Comparison of ENCODE assay signal across 2 cellular contexts in the genomic region with DNA sequence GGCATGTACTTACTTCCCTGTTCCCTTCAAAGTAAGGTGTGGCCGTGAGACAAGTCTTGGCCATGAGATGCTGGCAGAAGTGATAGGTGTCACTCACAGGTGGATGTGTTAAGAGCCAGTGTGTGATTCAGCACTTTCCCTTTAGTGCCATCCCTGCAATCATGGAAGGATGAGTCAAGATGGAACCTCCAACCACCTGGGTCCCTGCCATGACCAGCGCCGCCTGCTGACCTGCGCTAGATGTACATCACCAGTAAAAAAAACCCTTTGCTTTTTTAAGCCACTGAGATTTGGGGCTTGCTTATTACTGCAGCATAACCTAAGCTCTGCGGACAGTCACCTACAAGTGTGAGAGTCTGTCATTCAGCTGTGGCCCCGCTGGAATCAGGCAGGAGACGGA.
TF ChIP-seq lines count a peak whose summit lies in the region.

No MANE protein-coding gene starts in this region.

TF ChIP-seq in HCT116, 20 proteins besides CTCF, POLR2A, EP300 and RAD21 (continued from another document):
- TF ChIP-seq, protein P1, sequence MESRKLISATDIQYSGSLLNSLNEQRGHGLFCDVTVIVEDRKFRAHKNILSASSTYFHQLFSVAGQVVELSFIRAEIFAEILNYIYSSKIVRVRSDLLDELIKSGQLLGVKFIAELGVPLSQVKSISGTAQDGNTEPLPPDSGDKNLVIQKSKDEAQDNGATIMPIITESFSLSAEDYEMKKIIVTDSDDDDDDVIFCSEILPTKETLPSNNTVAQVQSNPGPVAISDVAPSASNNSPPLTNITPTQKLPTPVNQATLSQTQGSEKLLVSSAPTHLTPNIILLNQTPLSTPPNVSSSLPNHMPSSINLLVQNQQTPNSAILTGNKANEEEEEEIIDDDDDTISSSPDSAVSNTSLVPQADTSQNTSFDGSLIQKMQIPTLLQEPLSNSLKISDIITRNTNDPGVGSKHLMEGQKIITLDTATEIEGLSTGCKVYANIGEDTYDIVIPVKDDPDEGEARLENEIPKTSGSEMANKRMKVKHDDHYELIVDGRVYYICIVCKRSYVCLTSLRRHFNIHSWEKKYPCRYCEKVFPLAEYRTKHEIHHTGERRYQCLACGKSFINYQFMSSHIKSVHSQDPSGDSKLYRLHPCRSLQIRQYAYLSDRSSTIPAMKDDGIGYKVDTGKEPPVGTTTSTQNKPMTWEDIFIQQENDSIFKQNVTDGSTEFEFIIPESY (IDR thresholded peaks at IDR 0.05; ENCODE audit: extremely low read depth, insufficient replicate concordance, low read length): no peak
- no peak for TF ChIP-seq ZFX (IDR thresholded peaks at IDR 0.05)

TF ChIP-seq in K562, 482 proteins besides CTCF, POLR2A, EP300 and RAD21 (continued from another document and continues in another):
- TF ChIP-seq, protein P2, sequence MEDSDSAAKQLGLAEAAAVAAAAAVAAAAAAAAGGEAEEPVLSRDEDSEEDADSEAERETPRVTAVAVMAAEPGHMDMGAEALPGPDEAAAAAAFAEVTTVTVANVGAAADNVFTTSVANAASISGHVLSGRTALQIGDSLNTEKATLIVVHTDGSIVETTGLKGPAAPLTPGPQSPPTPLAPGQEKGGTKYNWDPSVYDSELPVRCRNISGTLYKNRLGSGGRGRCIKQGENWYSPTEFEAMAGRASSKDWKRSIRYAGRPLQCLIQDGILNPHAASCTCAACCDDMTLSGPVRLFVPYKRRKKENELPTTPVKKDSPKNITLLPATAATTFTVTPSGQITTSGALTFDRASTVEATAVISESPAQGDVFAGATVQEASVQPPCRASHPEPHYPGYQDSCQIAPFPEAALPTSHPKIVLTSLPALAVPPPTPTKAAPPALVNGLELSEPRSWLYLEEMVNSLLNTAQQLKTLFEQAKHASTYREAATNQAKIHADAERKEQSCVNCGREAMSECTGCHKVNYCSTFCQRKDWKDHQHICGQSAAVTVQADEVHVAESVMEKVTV (CRISPR knock-in tag; IDR thresholded peaks at IDR 0.05): peak; percentile 32; the same call in 1 of the 2 replicates
- TF ChIP-seq ZNF77 (CRISPR knock-in tag; IDR thresholded peaks at IDR 0.05) (no peak), CBX5 (IDR thresholded peaks at IDR 0.05; ENCODE audit: borderline replicate concordance, low read depth) (0 out of 2 replicates have a peak, but pooled peaks have one; percentile 62), NR1H2 (CRISPR knock-in tag; IDR thresholded peaks at IDR 0.05) (no peak), C11orf30 (IDR thresholded peaks at IDR 0.05; ENCODE audit: low read depth) (peak; percentile 79), SMARCA4 (IDR thresholded peaks at IDR 0.05) (0 out of 2 replicates have a peak, but pooled peaks have one; percentile 11), TBP (optimal IDR thresholded peaks at IDR 0.05; ENCODE audit: low read depth, low read length) (no peak), ZBTB1 (CRISPR knock-in tag; IDR thresholded peaks at IDR 0.05; ENCODE audit: borderline replicate concordance, low read depth) (no peak), NFIC (IDR thresholded peaks at IDR 0.05) (peak; percentile 76), FOXK2 (conservative IDR thresholded peaks at IDR 0.05 in 1 of 2, IDR thresholded peaks at IDR 0.05 in 1 of 2; ENCODE audit: low read depth in 2 of 2) (no peak), JUND (IDR thresholded peaks at IDR 0.05; ENCODE audit: borderline replicate concordance, low read depth, low read length) (peak; percentile 61; the same call in 1 of the 2 replicates), JUND (tag; IDR thresholded peaks at IDR 0.05; ENCODE audit: borderline replicate concordance, low read depth, low read length) (peak; percentile 70; the same call in 2 of the 3 replicates), NFYB (IDR thresholded peaks at IDR 0.05; ENCODE audit: extremely low read depth, insufficient read length) (no peak), TCF7 (IDR thresholded peaks at IDR 0.05; ENCODE audit: borderline replicate concordance) (no peak), SP2 (IDR thresholded peaks at IDR 0.05; ENCODE audit: extremely low read depth, low read depth, low read length, poor library complexity, severe bottlenecking) (no peak), WHSC1 (IDR thresholded peaks at IDR 0.05; ENCODE audit: low read length) (no peak), BRD9 (IDR thresholded peaks at IDR 0.05; ENCODE audit: low read depth, partially characterized antibody) (no peak), EHMT2 (IDR thresholded peaks at IDR 0.05) (peak; percentile 82), CXXC5 (CRISPR knock-in tag; IDR thresholded peaks at IDR 0.05) (no peak), ZNF316 (IDR thresholded peaks at IDR 0.05) (peak; percentile 75), IRF2 (CRISPR knock-in tag; IDR thresholded peaks at IDR 0.05) (no peak), SNIP1 (IDR thresholded peaks at IDR 0.05; ENCODE audit: low read depth) (no peak), ZNF408 (CRISPR knock-in tag; IDR thresholded peaks at IDR 0.05; ENCODE audit: low read depth) (no peak), CBFA2T2 (conservative IDR thresholded peaks at IDR 0.05) (peak; percentile 22; the same call in 1 of the 2 replicates), CHCHD3 (CRISPR knock-in tag; IDR thresholded peaks at IDR 0.05) (no peak), NFATC3 (IDR thresholded peaks at IDR 0.05) (no peak), FOSL1 (tag; conservative IDR thresholded peaks at IDR 0.05) (peak; percentile 60; the same call in 1 of the 2 replicates), ZNF41 (CRISPR knock-in tag; conservative IDR thresholded peaks at IDR 0.05) (no peak), KDM5B (IDR thresholded peaks at IDR 0.05; ENCODE audit: insufficient replicate concordance, low read depth, low read length) (no peak), MED1 (CRISPR knock-in tag; IDR thresholded peaks at IDR 0.05; ENCODE audit: borderline replicate concordance) (no peak), BRF1 (IDR thresholded peaks at IDR 0.05; ENCODE audit: borderline replicate concordance, extremely low read depth, insufficient read length) (no peak), THRAP3 (IDR thresholded peaks at IDR 0.05; ENCODE audit: borderline replicate concordance) (no peak), NRF1 (conservative IDR thresholded peaks at IDR 0.05 in 1 of 2, IDR thresholded peaks at IDR 0.05 in 1 of 2) (0 out of 4 replicates have a peak, but pooled peaks of 1 of the 2 experiments have one; percentile 19), TOE1 (IDR thresholded peaks at IDR 0.05; ENCODE audit: borderline replicate concordance) (peak; percentile 14; the same call in 1 of the 2 replicates), TOE1 (CRISPR knock-in tag; IDR thresholded peaks at IDR 0.05; ENCODE audit: borderline replicate concordance, low read depth) (no peak), TARDBP (IDR thresholded peaks at IDR 0.05) (no peak), ZEB2 (IDR thresholded peaks at IDR 0.05) (peak; percentile 68; the same call in 1 of the 2 replicates), SIN3A (IDR thresholded peaks at IDR 0.05; ENCODE audit: borderline replicate concordance in 2 of 2, control insufficient read depth in 1 of 2, low read depth in 2 of 2, low read length in 2 of 2) (no peak), HNRNPUL1 (IDR thresholded peaks at IDR 0.05; ENCODE audit: low read length) (no peak), PCBP2 (IDR thresholded peaks at IDR 0.05; ENCODE audit: low read depth, low read length, poor library complexity, severe bottlenecking) (no peak), HDAC2 (IDR thresholded peaks at IDR 0.05) (no peak), RBM14 (IDR thresholded peaks at IDR 0.05; ENCODE audit: borderline replicate concordance, insufficient read depth, low read depth, low read length) (no peak), ZNF12 (CRISPR knock-in tag; IDR thresholded peaks at IDR 0.05) (peak; percentile 95), MECOM (CRISPR knock-in tag; IDR thresholded peaks at IDR 0.05) (peak; percentile 44; the same call in 1 of the 2 replicates), MEF2A (IDR thresholded peaks at IDR 0.05; ENCODE audit: control insufficient read depth, low read depth, low read length) (no peak), MTA3 (IDR thresholded peaks at IDR 0.05; ENCODE audit: borderline replicate concordance) (0 out of 2 replicates have a peak, but pooled peaks have one; percentile 29)
- TF ChIP-seq, protein P3, sequence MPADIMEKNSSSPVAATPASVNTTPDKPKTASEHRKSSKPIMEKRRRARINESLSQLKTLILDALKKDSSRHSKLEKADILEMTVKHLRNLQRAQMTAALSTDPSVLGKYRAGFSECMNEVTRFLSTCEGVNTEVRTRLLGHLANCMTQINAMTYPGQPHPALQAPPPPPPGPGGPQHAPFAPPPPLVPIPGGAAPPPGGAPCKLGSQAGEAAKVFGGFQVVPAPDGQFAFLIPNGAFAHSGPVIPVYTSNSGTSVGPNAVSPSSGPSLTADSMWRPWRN (IDR thresholded peaks at IDR 0.05; ENCODE audit: low read depth): no peak
- TF ChIP-seq, protein P1 (CRISPR knock-in tag; IDR thresholded peaks at IDR 0.05): peak; percentile 95
- TF ChIP-seq, protein P4, sequence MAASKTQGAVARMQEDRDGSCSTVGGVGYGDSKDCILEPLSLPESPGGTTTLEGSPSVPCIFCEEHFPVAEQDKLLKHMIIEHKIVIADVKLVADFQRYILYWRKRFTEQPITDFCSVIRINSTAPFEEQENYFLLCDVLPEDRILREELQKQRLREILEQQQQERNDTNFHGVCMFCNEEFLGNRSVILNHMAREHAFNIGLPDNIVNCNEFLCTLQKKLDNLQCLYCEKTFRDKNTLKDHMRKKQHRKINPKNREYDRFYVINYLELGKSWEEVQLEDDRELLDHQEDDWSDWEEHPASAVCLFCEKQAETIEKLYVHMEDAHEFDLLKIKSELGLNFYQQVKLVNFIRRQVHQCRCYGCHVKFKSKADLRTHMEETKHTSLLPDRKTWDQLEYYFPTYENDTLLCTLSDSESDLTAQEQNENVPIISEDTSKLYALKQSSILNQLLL (CRISPR knock-in tag; IDR thresholded peaks at IDR 0.05; ENCODE audit: borderline replicate concordance): no peak
- TF ChIP-seq, protein P5, sequence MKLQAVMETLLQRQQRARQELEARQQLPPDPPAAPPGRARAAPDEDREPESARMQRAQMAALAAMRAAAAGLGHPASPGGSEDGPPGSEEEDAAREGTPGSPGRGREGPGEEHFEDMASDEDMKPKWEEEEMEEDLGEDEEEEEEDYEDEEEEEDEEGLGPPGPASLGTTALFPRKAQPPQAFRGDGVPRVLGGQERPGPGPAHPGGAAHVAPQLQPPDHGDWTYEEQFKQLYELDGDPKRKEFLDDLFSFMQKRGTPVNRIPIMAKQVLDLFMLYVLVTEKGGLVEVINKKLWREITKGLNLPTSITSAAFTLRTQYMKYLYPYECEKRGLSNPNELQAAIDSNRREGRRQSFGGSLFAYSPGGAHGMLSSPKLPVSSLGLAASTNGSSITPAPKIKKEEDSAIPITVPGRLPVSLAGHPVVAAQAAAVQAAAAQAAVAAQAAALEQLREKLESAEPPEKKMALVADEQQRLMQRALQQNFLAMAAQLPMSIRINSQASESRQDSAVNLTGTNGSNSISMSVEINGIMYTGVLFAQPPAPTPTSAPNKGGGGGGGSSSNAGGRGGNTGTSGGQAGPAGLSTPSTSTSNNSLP (IDR thresholded peaks at IDR 0.05; ENCODE audit: borderline replicate concordance, low read depth, low read length): no peak
- TF ChIP-seq, protein P6, sequence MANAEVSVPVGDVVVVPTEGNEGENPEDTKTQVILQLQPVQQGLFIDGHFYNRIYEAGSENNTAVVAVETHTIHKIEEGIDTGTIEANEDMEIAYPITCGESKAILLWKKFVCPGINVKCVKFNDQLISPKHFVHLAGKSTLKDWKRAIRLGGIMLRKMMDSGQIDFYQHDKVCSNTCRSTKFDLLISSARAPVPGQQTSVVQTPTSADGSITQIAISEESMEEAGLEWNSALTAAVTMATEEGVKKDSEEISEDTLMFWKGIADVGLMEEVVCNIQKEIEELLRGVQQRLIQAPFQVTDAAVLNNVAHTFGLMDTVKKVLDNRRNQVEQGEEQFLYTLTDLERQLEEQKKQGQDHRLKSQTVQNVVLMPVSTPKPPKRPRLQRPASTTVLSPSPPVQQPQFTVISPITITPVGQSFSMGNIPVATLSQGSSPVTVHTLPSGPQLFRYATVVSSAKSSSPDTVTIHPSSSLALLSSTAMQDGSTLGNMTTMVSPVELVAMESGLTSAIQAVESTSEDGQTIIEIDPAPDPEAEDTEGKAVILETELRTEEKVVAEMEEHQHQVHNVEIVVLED (CRISPR knock-in tag; IDR thresholded peaks at IDR 0.05): no peak
- TF ChIP-seq, protein P7, sequence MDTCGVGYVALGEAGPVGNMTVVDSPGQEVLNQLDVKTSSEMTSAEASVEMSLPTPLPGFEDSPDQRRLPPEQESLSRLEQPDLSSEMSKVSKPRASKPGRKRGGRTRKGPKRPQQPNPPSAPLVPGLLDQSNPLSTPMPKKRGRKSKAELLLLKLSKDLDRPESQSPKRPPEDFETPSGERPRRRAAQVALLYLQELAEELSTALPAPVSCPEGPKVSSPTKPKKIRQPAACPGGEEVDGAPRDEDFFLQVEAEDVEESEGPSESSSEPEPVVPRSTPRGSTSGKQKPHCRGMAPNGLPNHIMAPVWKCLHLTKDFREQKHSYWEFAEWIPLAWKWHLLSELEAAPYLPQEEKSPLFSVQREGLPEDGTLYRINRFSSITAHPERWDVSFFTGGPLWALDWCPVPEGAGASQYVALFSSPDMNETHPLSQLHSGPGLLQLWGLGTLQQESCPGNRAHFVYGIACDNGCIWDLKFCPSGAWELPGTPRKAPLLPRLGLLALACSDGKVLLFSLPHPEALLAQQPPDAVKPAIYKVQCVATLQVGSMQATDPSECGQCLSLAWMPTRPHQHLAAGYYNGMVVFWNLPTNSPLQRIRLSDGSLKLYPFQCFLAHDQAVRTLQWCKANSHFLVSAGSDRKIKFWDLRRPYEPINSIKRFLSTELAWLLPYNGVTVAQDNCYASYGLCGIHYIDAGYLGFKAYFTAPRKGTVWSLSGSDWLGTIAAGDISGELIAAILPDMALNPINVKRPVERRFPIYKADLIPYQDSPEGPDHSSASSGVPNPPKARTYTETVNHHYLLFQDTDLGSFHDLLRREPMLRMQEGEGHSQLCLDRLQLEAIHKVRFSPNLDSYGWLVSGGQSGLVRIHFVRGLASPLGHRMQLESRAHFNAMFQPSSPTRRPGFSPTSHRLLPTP (IDR thresholded peaks at IDR 0.05; ENCODE audit: borderline replicate concordance, extremely low read depth, insufficient read length): no peak
- TF ChIP-seq, protein P8, sequence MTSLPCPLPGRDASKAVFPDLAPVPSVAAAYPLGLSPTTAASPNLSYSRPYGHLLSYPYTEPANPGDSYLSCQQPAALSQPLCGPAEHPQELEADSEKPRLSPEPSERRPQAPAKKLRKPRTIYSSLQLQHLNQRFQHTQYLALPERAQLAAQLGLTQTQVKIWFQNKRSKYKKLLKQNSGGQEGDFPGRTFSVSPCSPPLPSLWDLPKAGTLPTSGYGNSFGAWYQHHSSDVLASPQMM (CRISPR knock-in tag; IDR thresholded peaks at IDR 0.05): no peak
